22 cellular contexts compared by ENCODE assay signal in genomic region chr3:164230385-164231094, GRCh38.
"Had no signal": no experiment of that assay in that cellular context is flagged by ENCODE, and none has a peak within 500 bp of the region (broad histone marks: within the 10 kb centered on the region; RNA-seq: fewer than 3 reads in every experiment).

No MANE protein-coding gene starts in this region.

- DNase-seq: activated CD4-positive, alpha-beta memory T cell treated with anti-CD3 and anti-CD28 coated beads for 36 hours; activated CD4-positive, alpha-beta T cell treated with anti-CD3 and anti-CD28 coated beads for 48 hours; activated naive CD4-positive, alpha-beta T cell treated with anti-CD3 and anti-CD28 coated beads, Interleukin-2, amount 10 ng/mL, durations not matched to agents 7 days and 5 days; activated T-cell treated with anti-CD3 and anti-CD28 coated beads, Interleukin-2, amount 50 U/mL, for 48 hours; amygdala; colonic mucosa; dorsolateral prefrontal cortex; effector memory CD8-positive, alpha-beta T cell; head of caudate nucleus; hypothalamus; left ventricle myocardium superior; mammary epithelial cell; naive thymus-derived CD8-positive, alpha-beta T cell; ovary; right cardiac atrium; stimulated activated CD4-positive, alpha-beta T cell treated with anti-CD3 and anti-CD28 coated beads, Interleukin-4, amount 100 ng/mL, for 4 hours; stimulated activated naive CD8-positive, alpha-beta T cell treated with anti-CD3 and anti-CD28 coated beads, Interleukin-15, Interleukin-2, amounts not matched to agents 100 U/mL and 50 U/mL, for 24 hours; T-helper 9 cell; upper lobe of left lung had no signal

- H3K27ac ChIP-seq: colonic mucosa, dorsolateral prefrontal cortex, epithelial cell of prostate, gastroesophageal sphincter, neutrophil, ovary, upper lobe of left lung had no signal

- H3K4me3 ChIP-seq: colonic mucosa, dorsolateral prefrontal cortex, gastroesophageal sphincter, ovary, upper lobe of left lung had no signal

- H3K36me3 ChIP-seq: colonic mucosa, gastroesophageal sphincter, neutrophil, ovary, upper lobe of left lung had no signal

- H3K4me1 ChIP-seq: colonic mucosa, gastroesophageal sphincter, upper lobe of left lung had no signal

- H3K9me3 ChIP-seq: colonic mucosa, gastroesophageal sphincter, neutrophil, ovary, upper lobe of left lung had no signal

- H3K27me3 ChIP-seq: colonic mucosa, dorsolateral prefrontal cortex, gastroesophageal sphincter, neutrophil, ovary, upper lobe of left lung had no signal

- ATAC-seq: effector memory CD8-positive, alpha-beta T cell; gastroesophageal sphincter; left ventricle myocardium superior; naive thymus-derived CD8-positive, alpha-beta T cell; right cardiac atrium; stimulated activated naive CD8-positive, alpha-beta T cell treated with anti-CD3 and anti-CD28 coated beads, Interleukin-15, Interleukin-2, amounts not matched to agents 100 U/mL and 50 U/mL, for 24 hours had no signal
